ENCODE assay signal across 1 cellular context in the genomic region with DNA sequence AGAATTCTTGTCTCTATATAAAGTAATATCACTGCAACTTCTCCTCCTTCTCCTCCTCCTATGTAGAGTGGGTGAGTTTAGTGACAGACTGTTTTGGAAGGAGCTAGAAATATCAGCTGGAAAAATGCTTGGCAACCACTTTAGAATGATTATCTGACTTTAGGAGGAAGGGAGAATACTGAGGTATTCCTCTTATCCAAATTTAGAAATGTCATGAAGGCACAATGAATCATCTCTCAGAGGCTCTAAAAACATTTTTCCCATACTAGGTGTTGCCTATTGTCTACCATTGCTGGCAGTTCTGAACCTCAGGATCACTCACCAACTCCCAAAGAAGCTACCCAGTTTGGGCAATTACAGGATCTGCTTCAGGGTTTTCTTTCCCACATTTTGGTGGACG.
TF ChIP-seq lines count a peak whose summit lies in the region.

No MANE protein-coding gene starts in this region.

TF ChIP-seq in SK-N-SH treated with all-trans-retinoic acid at 6 μM for 48 hours, 23 proteins besides CTCF, POLR2A, EP300 and RAD21 (continued from another document):
- TF ChIP-seq, protein P1, sequence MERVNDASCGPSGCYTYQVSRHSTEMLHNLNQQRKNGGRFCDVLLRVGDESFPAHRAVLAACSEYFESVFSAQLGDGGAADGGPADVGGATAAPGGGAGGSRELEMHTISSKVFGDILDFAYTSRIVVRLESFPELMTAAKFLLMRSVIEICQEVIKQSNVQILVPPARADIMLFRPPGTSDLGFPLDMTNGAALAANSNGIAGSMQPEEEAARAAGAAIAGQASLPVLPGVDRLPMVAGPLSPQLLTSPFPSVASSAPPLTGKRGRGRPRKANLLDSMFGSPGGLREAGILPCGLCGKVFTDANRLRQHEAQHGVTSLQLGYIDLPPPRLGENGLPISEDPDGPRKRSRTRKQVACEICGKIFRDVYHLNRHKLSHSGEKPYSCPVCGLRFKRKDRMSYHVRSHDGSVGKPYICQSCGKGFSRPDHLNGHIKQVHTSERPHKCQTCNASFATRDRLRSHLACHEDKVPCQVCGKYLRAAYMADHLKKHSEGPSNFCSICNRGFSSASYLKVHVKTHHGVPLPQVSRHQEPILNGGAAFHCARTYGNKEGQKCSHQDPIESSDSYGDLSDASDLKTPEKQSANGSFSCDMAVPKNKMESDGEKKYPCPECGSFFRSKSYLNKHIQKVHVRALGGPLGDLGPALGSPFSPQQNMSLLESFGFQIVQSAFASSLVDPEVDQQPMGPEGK (CRISPR knock-in tag; IDR thresholded peaks at IDR 0.05; ENCODE audit: borderline replicate concordance) = no peak
